Comparison of ENCODE assay signal across 21 cellular contexts in the genomic region with DNA sequence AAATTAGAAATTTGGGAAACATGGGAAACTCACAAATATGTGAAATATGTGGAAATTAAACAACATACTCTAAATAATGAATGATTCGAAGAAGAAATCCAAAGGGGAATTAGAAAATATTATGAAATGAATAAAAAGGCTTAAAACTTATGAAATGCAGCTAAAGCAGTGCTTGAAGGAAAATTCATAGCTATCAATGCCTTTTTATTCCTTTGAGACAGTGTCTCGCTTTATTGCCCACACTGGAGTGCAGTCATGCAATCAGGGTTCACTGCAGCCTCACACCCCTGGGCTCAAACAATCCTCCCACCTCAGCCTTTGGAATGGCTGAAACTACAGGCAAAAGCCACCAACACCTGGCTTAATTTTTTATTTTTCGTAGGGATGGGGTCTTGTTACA. TPM values are rescaled to one million over a fixed set of nuclear protein-coding genes. Genes with fewer than 3 reads are reported as not detected.
A peak's percentile ranks its signal among the peaks of the same experiment; 100 is the strongest.
DNase-seq lines count a peak whose midpoint lies in the region; ATAC-seq, FAIRE-seq and TF ChIP-seq lines count a peak whose summit lies in the region.
"Had no signal": no experiment of that assay in that cellular context is flagged by ENCODE, and none has a peak within 500 bp of the region (broad histone marks: within the 10 kb centered on the region; RNA-seq: fewer than 3 reads in every experiment).

No MANE protein-coding gene starts in this region.

- H4K20me1 ChIP-seq in HepG2 (ENCODE audit: insufficient read depth, low read length) = no peaks in the 10 kb centered on the region
- H4K20me1 ChIP-seq: BLaER1 treated with 17β-estradiol and CSF1 and Interleukin-3, amounts not matched to agents 10 nM and 100 nM had no signal

- no peaks in the 10 kb centered on the region for H3K36me3 Mint-ChIP-seq in natural killer cell

- peak overlapping the region; percentile 86 to 90 for H3K27ac Mint-ChIP-seq in natural killer cell
- H3K27ac Mint-ChIP-seq: B cell; CD4-positive, alpha-beta T cell had no signal

- H3K9me3 ChIP-seq in HepG2 (ENCODE audit: low read length) (no peaks in the 10 kb centered on the region; the same call in 1 of the 2 replicates), right lobe of liver (no peaks in the 10 kb centered on the region)

- H3K36me3 ChIP-seq in HepG2 (replicated peaks in 1 of 2; ENCODE audit: control insufficient read depth in 1 of 2, insufficient read depth in 2 of 2, low read length in 2 of 2) (peaks cover 0 to 1% of the 10 kb centered on the region in 2 experiments; a peak in 1 of 5 replicates), right lobe of liver (no peaks in the 10 kb centered on the region)

- POLR2A ChIA-PET in HepG2 (lab: Yijun Ruan, JAX) = no interaction called here

- TF ChIP-seq POLR2A in HepG2 (IDR thresholded peaks at IDR 0.05; ENCODE audit: insufficient read depth in 1 of 2, low read depth in 2 of 2, low read length in 2 of 2) = no peak
- no peak for TF ChIP-seq POLR2A in right lobe of liver (IDR thresholded peaks at IDR 0.05)

- no peak overlapping the region for H2AFZ ChIP-seq in HepG2 (ENCODE audit: low read length)

- no peak for TF ChIP-seq RAD21 in HepG2 (CRISPR knock-in tag; IDR thresholded peaks at IDR 0.05)

- no peak for FAIRE-seq in HepG2 (lab: Jason Lieb, UNC)
- FAIRE-seq: A549, D721Med, G401.6, GM12891, GM19239 had no signal

- TF ChIP-seq EP300 in HepG2 (IDR thresholded peaks at IDR 0.05; ENCODE audit: low read depth in 2 of 2, low read length in 2 of 2) (no peak), HepG2 (CRISPR knock-in tag; IDR thresholded peaks at IDR 0.05; ENCODE audit: borderline replicate concordance) (no peak)

- H3K9me3 Mint-ChIP-seq in natural killer cell = peaks cover 3 to 8% of the 10 kb centered on the region in 2 donors

- H3K79me2 ChIP-seq in HepG2 (ENCODE audit: insufficient read depth, low read length) = no peaks in the 10 kb centered on the region

- H3K4me1 Mint-ChIP-seq in natural killer cell = peaks cover 19 to 20% of the 10 kb centered on the region in 2 donors
- H3K4me1 Mint-ChIP-seq: B cell had no signal

- H3K27ac ChIP-seq in HepG2 (ENCODE audit: extremely low read length, insufficient read depth, low read length) = no peak overlapping the region
- no peak overlapping the region for H3K27ac ChIP-seq in right lobe of liver
- H3K27ac ChIP-seq: 22Rv1; A549; BLaER1 treated with 17β-estradiol and CSF1 and Interleukin-3, amounts not matched to agents 10 nM and 100 nM; C4-2B had no signal

- peaks cover 14% of the 10 kb centered on the region for H3K4me1 ChIP-seq in HepG2 (ENCODE audit: insufficient read depth, low read length)
- no peaks in the 10 kb centered on the region for H3K4me1 ChIP-seq in right lobe of liver
- H3K4me1 ChIP-seq: A549 had no signal

- H3K27me3 ChIP-seq in HepG2 (ENCODE audit: control insufficient read depth in 1 of 2, insufficient read depth in 2 of 2, low read length in 2 of 2) (no peaks in the 10 kb centered on the region), right lobe of liver (no peaks in the 10 kb centered on the region)
- H3K27me3 ChIP-seq: BLaER1 treated with 17β-estradiol and CSF1 and Interleukin-3, amounts not matched to agents 10 nM and 100 nM had no signal

- DNase-seq in HepG2 (ENCODE audit: low spot score) (no peak), right lobe of liver (no peak), natural killer cell (no peak), globus pallidus (ENCODE audit: low spot score) (no peak)
- DNase-seq: AML-193; Caco-2; Calu3; CD4-positive, alpha-beta T cell; DMS79 treated with DMSO at 0.1 percent for 48 hours; GF-D8 had no signal

- H3K9ac ChIP-seq in HepG2 (ENCODE audit: insufficient read depth, low read depth, low read length) = no peak overlapping the region
- H3K9ac ChIP-seq: BLaER1 treated with 17β-estradiol and CSF1 and Interleukin-3, amounts not matched to agents 10 nM and 100 nM had no signal

- H3K4me2 ChIP-seq in HepG2 (ENCODE audit: low read depth, low read length) = no peak overlapping the region
- H3K4me2 ChIP-seq: A549; BLaER1 treated with 17β-estradiol and CSF1 and Interleukin-3, amounts not matched to agents 10 nM and 100 nM had no signal

- H3K27me3 Mint-ChIP-seq in natural killer cell (ENCODE audit: low read depth in 2 of 2) = no peaks in the 10 kb centered on the region
- H3K27me3 Mint-ChIP-seq: B cell; CD4-positive, alpha-beta T cell had no signal

- H3K4me3 Mint-ChIP-seq in natural killer cell = no peak overlapping the region
- H3K4me3 Mint-ChIP-seq: B cell; CD4-positive, alpha-beta T cell; CD8-positive, alpha-beta T cell had no signal

- TF ChIP-seq CTCF in HepG2 (CRISPR knock-in tag; IDR thresholded peaks at IDR 0.05) = no peak
- TF ChIP-seq CTCF in right lobe of liver (IDR thresholded peaks at IDR 0.05) = no peak
- no peak for TF ChIP-seq CTCF in natural killer cell (IDR thresholded peaks at IDR 0.05)

- in situ Hi-C loops in HepG2 (cut with HindIII; ENCODE audit: extremely low pct_ligation_motif_present, low pct_unique_long_range_greater_than_20kb) = no loop called here

- no TSS peak for BruUV-seq in HepG2 (replicated peaks; lab: Mats Ljungman, UMichigan)

- over 99% methylated on average over 3 of the region's 3 CpGs for WGBS in HepG2 (ENCODE audit: low lambda C conversion rate)
- WGBS in right lobe of liver (ENCODE audit: insufficient coverage, low coverage, low lambda C conversion rate, missing lambda C conversion rate) = 100% methylated on average over 3 of the region's 3 CpGs

- intact Hi-C loops in HepG2 (cut with micrococcal nuclease; ENCODE audit: unreplicated experiment) (no loop called here), right lobe of liver (cut with DNase I) (no loop called here), natural killer cell (cut with micrococcal nuclease) (loop anchor here (10.0 kb wide), 1 partner anchor 369 kb away; no protein-coding TSS in a partner anchor)

- H3K4me3 ChIP-seq in HepG2 (replicated peaks in 1 of 3; ENCODE audit: insufficient read depth in 1 of 3, low read depth in 2 of 3, low read length in 3 of 3) = no peak overlapping the region
- H3K4me3 ChIP-seq in right lobe of liver = no peak overlapping the region
- H3K4me3 ChIP-seq: A549; BLaER1 treated with 17β-estradiol and CSF1 and Interleukin-3, amounts not matched to agents 10 nM and 100 nM had no signal

- ATAC-seq in HepG2 (no peak), right lobe of liver (no peak), natural killer cell (no peak), HG02938 (IDR thresholded peaks at IDR 0.05; ENCODE audit: unreplicated experiment) (no peak)
- ATAC-seq: A549 had no signal

- CTCF ChIA-PET in HepG2 (lab: Yijun Ruan, JAX; ENCODE audit: low intra/inter-chr PET ratio, low total read pairs) = no interaction called here

RNA-seq across cellular contexts. Expression of gene TGIF2, which starts 7.9 kb away (rescaled TPM):
- total RNA-seq in HepG2 (2016; rRNA removed; fragmentation: Illumina TruSeq; extraction: Trizol) (53.9 and 60.3 TPM in 2 replicates), right lobe of liver (1 to 10 TPM; 3.2 to 7.8 (median 5.9) TPM), natural killer cell (10 to 100 TPM; 19.9 to 28.5 (median 25.9) TPM)
- 14.9 and 16.3 TPM in 2 replicates for total RNA-seq in HepG2 (2016; cell fraction: cytosol; rRNA removed; fragmentation: Illumina TruSeq; extraction: Trizol; ENCODE audit: low read depth)
- 49.1 and 52.3 TPM in 2 replicates for total RNA-seq in HepG2 (2016; cell fraction: insoluble cytoplasmic fraction; rRNA removed; fragmentation: Illumina TruSeq; extraction: Trizol)
- total RNA-seq in HepG2 (2016; cell fraction: membrane; rRNA removed; fragmentation: Illumina TruSeq; extraction: Trizol) = 65.6 and 66.2 TPM in 2 replicates
- 24.2 and 31.3 TPM in 2 replicates for total RNA-seq in HepG2 (2016; cell fraction: nucleus; rRNA removed; fragmentation: Illumina TruSeq; extraction: Trizol)
- polyA plus RNA-seq in HepG2 (2011; rRNA removed) = 41.3 and 49.9 TPM in 2 replicates
- polyA plus RNA-seq in HepG2 (2011; cell fraction: cytosol; rRNA removed) = 46.3 and 49.3 TPM in 2 replicates
- polyA plus RNA-seq in HepG2 (2011; cell fraction: nucleus; rRNA removed) = 32.5 and 35.0 TPM in 2 replicates
- 23.6 and 28.9 TPM in 2 replicates for polyA plus RNA-seq in HepG2 (2012)
- 12.4 and 13.0 TPM in 2 replicates for polyA plus RNA-seq in HepG2 (2016; cell fraction: cytosol; fragmentation: Illumina TruSeq; extraction: Trizol; ENCODE audit: low read depth)
- polyA plus RNA-seq in HepG2 (2016; cell fraction: insoluble cytoplasmic fraction; fragmentation: Illumina TruSeq; extraction: Trizol; ENCODE audit: low read depth) = 49.9 and 59.5 TPM in 2 replicates
- polyA plus RNA-seq in HepG2 (2016; cell fraction: membrane; fragmentation: Illumina TruSeq; extraction: Trizol; ENCODE audit: low read depth) = 44.7 and 47.8 TPM in 2 replicates
- 38.6 and 40.7 TPM in 2 replicates for polyA plus RNA-seq in HepG2 (2016; cell fraction: nucleus; fragmentation: Illumina TruSeq; extraction: Trizol; ENCODE audit: insufficient read depth, low read depth)
- polyA minus RNA-seq in HepG2 (2011; rRNA and poly(A)+ RNA removed; ENCODE audit: low replicate concordance) = 14.1 and 93.1 TPM in 2 replicates
- polyA minus RNA-seq in HepG2 (2011; cell fraction: cytosol; rRNA and poly(A)+ RNA removed) = 38.7 and 42.5 TPM in 2 replicates
- 19.2 and 22.9 TPM in 2 replicates for polyA minus RNA-seq in HepG2 (2011; cell fraction: nucleus; rRNA and poly(A)+ RNA removed)

RNA-seq across cellular contexts. Expression of gene MYL9, which starts 24.2 kb away (rescaled TPM):
- total RNA-seq in HepG2 (2016; rRNA removed; fragmentation: Illumina TruSeq; extraction: Trizol) (2.2 and 2.7 TPM in 2 replicates), right lobe of liver (10 to 100 TPM in 4 of 6 experiments, 1 to 10 TPM in 2; 7.7 to 44.2 (median 18.1) TPM), natural killer cell (10 to 100 TPM in 1 of 3 donors, 1 to 10 TPM in 2; 2.7 to 13.5 (median 2.7) TPM)
- 0.79 and 0.91 TPM in 2 replicates for total RNA-seq in HepG2 (2016; cell fraction: cytosol; rRNA removed; fragmentation: Illumina TruSeq; extraction: Trizol; ENCODE audit: low read depth)
- total RNA-seq in HepG2 (2016; cell fraction: insoluble cytoplasmic fraction; rRNA removed; fragmentation: Illumina TruSeq; extraction: Trizol) = 2.5 TPM in 2 replicates
- total RNA-seq in HepG2 (2016; cell fraction: membrane; rRNA removed; fragmentation: Illumina TruSeq; extraction: Trizol) = 1.5 and 2.5 TPM in 2 replicates
- 1.3 and 1.7 TPM in 2 replicates for total RNA-seq in HepG2 (2016; cell fraction: nucleus; rRNA removed; fragmentation: Illumina TruSeq; extraction: Trizol)
- polyA plus RNA-seq in HepG2 (2011; rRNA removed) = 0.87 and 1.1 TPM in 2 replicates
- 0.72 and 0.73 TPM in 2 replicates for polyA plus RNA-seq in HepG2 (2011; cell fraction: cytosol; rRNA removed)
- polyA plus RNA-seq in HepG2 (2011; cell fraction: nucleus; rRNA removed) = 0.59 and 0.69 TPM in 2 replicates
- polyA plus RNA-seq in HepG2 (2012) = 1.2 and 1.4 TPM in 2 replicates
- polyA plus RNA-seq in HepG2 (2016; cell fraction: cytosol; fragmentation: Illumina TruSeq; extraction: Trizol; ENCODE audit: low read depth) = 4.6 and 5.7 TPM in 2 replicates
- polyA plus RNA-seq in HepG2 (2016; cell fraction: insoluble cytoplasmic fraction; fragmentation: Illumina TruSeq; extraction: Trizol; ENCODE audit: low read depth) = 10.1 and 12.3 TPM in 2 replicates
- polyA plus RNA-seq in HepG2 (2016; cell fraction: membrane; fragmentation: Illumina TruSeq; extraction: Trizol; ENCODE audit: low read depth) = 6.4 and 6.8 TPM in 2 replicates
- 8.9 and 9.0 TPM in 2 replicates for polyA plus RNA-seq in HepG2 (2016; cell fraction: nucleus; fragmentation: Illumina TruSeq; extraction: Trizol; ENCODE audit: insufficient read depth, low read depth)
- 0.72 and 4.7 TPM in 2 replicates for polyA minus RNA-seq in HepG2 (2011; rRNA and poly(A)+ RNA removed; ENCODE audit: low replicate concordance)
- polyA minus RNA-seq in HepG2 (2011; cell fraction: cytosol; rRNA and poly(A)+ RNA removed) = 0.70 and 0.89 TPM in 2 replicates
- polyA minus RNA-seq in HepG2 (2011; cell fraction: nucleus; rRNA and poly(A)+ RNA removed) = 0.39 and 0.75 TPM in 2 replicates
- total RNA-seq: CD4-positive, alpha-beta T cell; CD8-positive, alpha-beta T cell had no signal

RNA-seq across cellular contexts. Expression of gene RAB5IF, which starts 40.1 kb away (rescaled TPM):
- total RNA-seq in HepG2 (2016; rRNA removed; fragmentation: Illumina TruSeq; extraction: Trizol) (292 and 305 TPM in 2 replicates), right lobe of liver (100 to 1,000 TPM in 5 of 6 experiments, 10 to 100 TPM in 1; 78.1 to 232 (median 125) TPM), natural killer cell (100 to 1,000 TPM; 158 to 265 (median 247) TPM)
- 190 and 258 TPM in 2 replicates for total RNA-seq in HepG2 (2016; cell fraction: cytosol; rRNA removed; fragmentation: Illumina TruSeq; extraction: Trizol; ENCODE audit: low read depth)
- 267 and 306 TPM in 2 replicates for total RNA-seq in HepG2 (2016; cell fraction: insoluble cytoplasmic fraction; rRNA removed; fragmentation: Illumina TruSeq; extraction: Trizol)
- total RNA-seq in HepG2 (2016; cell fraction: membrane; rRNA removed; fragmentation: Illumina TruSeq; extraction: Trizol) = 365 and 437 TPM in 2 replicates
- 223 and 239 TPM in 2 replicates for total RNA-seq in HepG2 (2016; cell fraction: nucleus; rRNA removed; fragmentation: Illumina TruSeq; extraction: Trizol)
- 218 and 261 TPM in 2 replicates for polyA plus RNA-seq in HepG2 (2011; rRNA removed)
- polyA plus RNA-seq in HepG2 (2011; cell fraction: cytosol; rRNA removed) = 176 and 232 TPM in 2 replicates
- polyA plus RNA-seq in HepG2 (2011; cell fraction: nucleus; rRNA removed) = 176 and 181 TPM in 2 replicates
- polyA plus RNA-seq in HepG2 (2012) = 118 and 180 TPM in 2 replicates
- 222 and 320 TPM in 2 replicates for polyA plus RNA-seq in HepG2 (2016; cell fraction: cytosol; fragmentation: Illumina TruSeq; extraction: Trizol; ENCODE audit: low read depth)
- 310 and 340 TPM in 2 replicates for polyA plus RNA-seq in HepG2 (2016; cell fraction: insoluble cytoplasmic fraction; fragmentation: Illumina TruSeq; extraction: Trizol; ENCODE audit: low read depth)
- 323 and 387 TPM in 2 replicates for polyA plus RNA-seq in HepG2 (2016; cell fraction: membrane; fragmentation: Illumina TruSeq; extraction: Trizol; ENCODE audit: low read depth)
- 436 and 461 TPM in 2 replicates for polyA plus RNA-seq in HepG2 (2016; cell fraction: nucleus; fragmentation: Illumina TruSeq; extraction: Trizol; ENCODE audit: insufficient read depth, low read depth)
- 97.1 and 193 TPM in 2 replicates for polyA minus RNA-seq in HepG2 (2011; rRNA and poly(A)+ RNA removed; ENCODE audit: low replicate concordance)
- 56.5 and 59.2 TPM in 2 replicates for polyA minus RNA-seq in HepG2 (2011; cell fraction: cytosol; rRNA and poly(A)+ RNA removed)
- 46.6 and 50.2 TPM in 2 replicates for polyA minus RNA-seq in HepG2 (2011; cell fraction: nucleus; rRNA and poly(A)+ RNA removed)
